ENCODE assay signal across 9 cellular contexts in genomic region chr20:48791014-48791413, GRCh38. TPM values are rescaled to one million over a fixed set of nuclear protein-coding genes. Genes with fewer than 3 reads are reported as not detected.
DNase-seq lines count a peak whose midpoint lies in the region; ATAC-seq and TF ChIP-seq lines count a peak whose summit lies in the region.
"Had no signal": no experiment of that assay in that cellular context is flagged by ENCODE, and none has a peak within 500 bp of the region (broad histone marks: within the 10 kb centered on the region; RNA-seq: fewer than 3 reads in every experiment).

No MANE protein-coding gene starts in this region.

- ATAC-seq in memory B cell (ENCODE audit: low read depth) (peak; percentile 20), HG02763 (IDR thresholded peaks at IDR 0.05; ENCODE audit: unreplicated experiment) (no peak), HG03354 (IDR thresholded peaks at IDR 0.05; ENCODE audit: poor library complexity, severe bottlenecking, unreplicated experiment) (no peak)

- TF ChIP-seq EP300 in SK-N-SH (IDR thresholded peaks at IDR 0.05; ENCODE audit: borderline replicate concordance in 1 of 2, low read depth in 1 of 2, low read length in 1 of 2), result no peak

- no peak overlapping the region for H3K9ac ChIP-seq in SK-N-SH

- peak overlapping the region; percentile 61 for H3K4me2 ChIP-seq in SK-N-SH

- WGBS in SK-N-SH (ENCODE audit: low lambda C conversion rate), result 46% methylated on average over 11 of the region's 11 CpGs

- H3K4me3 ChIP-seq in SK-N-SH (ENCODE audit: low read depth in 2 of 2, low read length in 1 of 2) (no peak overlapping the region), tibial artery (no peak overlapping the region)

- H3K27me3 Mint-ChIP-seq in memory B cell (no peaks in the 10 kb centered on the region), mesothelial cell of epicardium (ENCODE audit: low read depth) (peaks cover 9% of the 10 kb centered on the region)

- H3K4me1 Mint-ChIP-seq in memory B cell (peaks cover 66% of the 10 kb centered on the region), mesothelial cell of epicardium (peaks cover 14% of the 10 kb centered on the region)

- H3K27ac Mint-ChIP-seq in memory B cell, result no peak overlapping the region
- no peak overlapping the region for H3K27ac Mint-ChIP-seq in mesothelial cell of epicardium
- H3K27ac Mint-ChIP-seq: activated T-helper 2 cell treated with anti-CD3 and anti-CD28 coated beads, Interferon-gamma antibody, Interleukin-2, Interleukin-4, amounts not matched to agents 10 μg/mL and 5 μg/mL and 100 μg/mL, durations not matched to agents 14 hours and 24 hours and 36 hours had no signal

- POLR2A ChIA-PET in SK-N-SH (lab: Yijun Ruan, JAX), result interaction anchor here (1.1 kb wide), 1 partner anchor 103 kb away, joined by 3 read pairs; no protein-coding TSS in a partner anchor

- no peaks in the 10 kb centered on the region for H3K9me3 ChIP-seq in SK-N-SH
- H3K9me3 ChIP-seq in tibial artery, result no peaks in the 10 kb centered on the region

- no peaks in the 10 kb centered on the region for H3K79me2 ChIP-seq in SK-N-SH (ENCODE audit: insufficient read depth)

- H3K27ac ChIP-seq in SK-N-SH (ENCODE audit: low read depth in 2 of 2, low read length in 1 of 2), result no peak overlapping the region
- H3K27ac ChIP-seq in tibial artery, result peak overlapping the region in 1 of 2 donors; percentile 39

- H3K4me3 Mint-ChIP-seq in memory B cell, result peak overlapping the region; percentile 21
- H3K4me3 Mint-ChIP-seq in mesothelial cell of epicardium, result no peak overlapping the region

- TF ChIP-seq CTCF in SK-N-SH (IDR thresholded peaks at IDR 0.05) (no peak), mesothelial cell of epicardium (IDR thresholded peaks at IDR 0.05; ENCODE audit: unreplicated experiment) (no peak), tibial artery (IDR thresholded peaks at IDR 0.05) (no peak)

- DNase-seq in DMS 273 (lab: John Stamatoyannopoulos, UW; ENCODE audit: unreplicated experiment), result peak; percentile 95
- peak; percentile 51 for DNase-seq in NCI-H1105 (lab: John Stamatoyannopoulos, UW)
- DNase-seq in SK-N-SH, result peak; percentile 35
- no peak for DNase-seq in memory B cell (ENCODE audit: low spot score in 2 of 2)
- no peak for DNase-seq in mesothelial cell of epicardium (ENCODE audit: low spot score in 2 of 2, unreplicated experiment in 2 of 2)
- no peak for DNase-seq in tibial artery

- H2AFZ ChIP-seq in SK-N-SH (ENCODE audit: low read depth), result no peak overlapping the region

- H3K9me3 Mint-ChIP-seq in memory B cell (peaks cover 3% of the 10 kb centered on the region), mesothelial cell of epicardium (no peaks in the 10 kb centered on the region)
- H3K9me3 Mint-ChIP-seq: activated T-helper 2 cell treated with anti-CD3 and anti-CD28 coated beads, Interferon-gamma antibody, Interleukin-2, Interleukin-4, amounts not matched to agents 10 μg/mL and 5 μg/mL and 100 μg/mL, durations not matched to agents 14 hours and 24 hours and 36 hours had no signal

- H4K20me1 ChIP-seq in SK-N-SH (ENCODE audit: insufficient read depth), result no peaks in the 10 kb centered on the region

- CTCF ChIA-PET in SK-N-SH (lab: Yijun Ruan, JAX), result interaction anchor here (0.7 to 3.8 kb wide), 7 partner anchors 10 to 155 kb away, joined by 3 to 15 read pairs (median 3); no protein-coding TSS in a partner anchor

- peaks cover 3 to 15% of the 10 kb centered on the region in 2 experiments; a peak in 2 of 4 replicates for H3K4me1 ChIP-seq in SK-N-SH (ENCODE audit: control insufficient read depth in 1 of 2, insufficient read depth in 2 of 2, low read depth in 1 of 2, low read length in 1 of 2)
- peaks cover 0 to 36% (median 28%) of the 10 kb centered on the region in 4 donors for H3K4me1 ChIP-seq in tibial artery

- peaks cover 3% of the 10 kb centered on the region for H3F3A ChIP-seq in SK-N-SH (replicated peaks; ENCODE audit: insufficient read depth)

- H3K36me3 Mint-ChIP-seq in memory B cell, result peaks cover 6% of the 10 kb centered on the region
- H3K36me3 Mint-ChIP-seq in mesothelial cell of epicardium, result no peaks in the 10 kb centered on the region

- H3K27me3 ChIP-seq in SK-N-SH (ENCODE audit: insufficient read depth) (no peaks in the 10 kb centered on the region), tibial artery (no peaks in the 10 kb centered on the region)

- intact Hi-C loops in tibial artery (cut with DNase I; ENCODE audit: low total_unique reads), result no loop called here

- no peaks in the 10 kb centered on the region for H3K36me3 ChIP-seq in SK-N-SH (replicated peaks in 1 of 2; ENCODE audit: control insufficient read depth in 1 of 2, insufficient read depth in 2 of 2, low read length in 1 of 2)
- H3K36me3 ChIP-seq in tibial artery, result no peaks in the 10 kb centered on the region

- no peaks in the 10 kb centered on the region for H3K9me2 ChIP-seq in SK-N-SH

- peak; percentile 60 for TF ChIP-seq RAD21 in SK-N-SH (IDR thresholded peaks at IDR 0.05; ENCODE audit: low read length)

TF ChIP-seq in SK-N-SH, 30 proteins besides CTCF, POLR2A, EP300 and RAD21:
- TF ChIP-seq SMC3 (IDR thresholded peaks at IDR 0.05; ENCODE audit: low read depth, low read length) (peak; percentile 36; the same call in 1 of the 2 replicates), YY1 (IDR thresholded peaks at IDR 0.05; ENCODE audit: low read depth) (no peak), FOSL2 (IDR thresholded peaks at IDR 0.05; ENCODE audit: borderline replicate concordance, low read depth) (no peak), REST (IDR thresholded peaks at IDR 0.05; ENCODE audit: low read depth, low read length) (peak; percentile 84)

RNA-seq across cellular contexts. Expression of gene PREX1, which starts 36.8 kb away (rescaled TPM):
- polyA plus RNA-seq in SK-N-SH (2012; rRNA removed), result 4.2 and 5.3 TPM in 2 replicates
- polyA plus RNA-seq in SK-N-SH (2012; cell fraction: cytosol; rRNA removed), result 2.0 and 3.4 TPM in 2 replicates
- polyA plus RNA-seq in SK-N-SH (2012; cell fraction: nucleus; rRNA removed), result 6.3 and 6.9 TPM in 2 replicates
- 7.9 to 8.6 TPM (median 8.3 TPM) in 3 replicates for total RNA-seq in mesothelial cell of epicardium

Comparison
In these comparisons a context has a peak if more than half of its experiments do, and no peak if none do; other contexts are left out.
1. DNase-seq: peak in DMS 273 (single experiment), NCI-H1105 (single experiment) and SK-N-SH (single experiment); none in memory B cell (0 of 2), mesothelial cell of epicardium (0 of 2) and tibial artery (0 of 2).